1 cellular context compared by ENCODE assay signal in genomic region chr2:44997948-44998347, GRCh38.
TF ChIP-seq lines count a peak whose summit lies in the region.

No MANE protein-coding gene starts in this region.

TF ChIP-seq in GM12878, 131 proteins besides CTCF, POLR2A, EP300 and RAD21:
- peak; percentile 77 for TF ChIP-seq PKNOX1 (IDR thresholded peaks at IDR 0.05)
- TF ChIP-seq CHD2 (IDR thresholded peaks at IDR 0.05; ENCODE audit: borderline replicate concordance, low read depth, low read length): no peak
- no peak for TF ChIP-seq CREB1 (IDR thresholded peaks at IDR 0.05; ENCODE audit: low read depth)
- TF ChIP-seq SPI1 (IDR thresholded peaks at IDR 0.05; ENCODE audit: borderline replicate concordance, insufficient read depth, low read depth, low read length): no peak
- TF ChIP-seq POU2F2 (IDR thresholded peaks at IDR 0.05; ENCODE audit: borderline replicate concordance, low read depth, low read length): no peak
- no peak for TF ChIP-seq REST (IDR thresholded peaks at IDR 0.05; ENCODE audit: low read depth, low read length)
- peak; percentile 55 for TF ChIP-seq PBX3 (IDR thresholded peaks at IDR 0.05; ENCODE audit: insufficient replicate concordance, low read depth, low read length)
